ENCODE assay signal across 23 cellular contexts in genomic region chr15:62430552-62430951, GRCh38.
"Had no signal": no experiment of that assay in that cellular context is flagged by ENCODE, and none has a peak within 500 bp of the region (broad histone marks: within the 10 kb centered on the region; RNA-seq: fewer than 3 reads in every experiment).

No MANE protein-coding gene starts in this region.

- H3K27ac Mint-ChIP-seq: activated CD4-positive, alpha-beta T cell treated with anti-CD3 and anti-CD28 coated beads for 36 hours; activated CD8-positive, alpha-beta T cell treated with anti-CD3 and anti-CD28 coated beads for 36 hours; activated T-cell treated with anti-CD3 and anti-CD28 coated beads, Interleukin-2, amount 50 U/mL, for 72 hours; activated T-helper 2 cell treated with anti-CD3 and anti-CD28 coated beads, Interferon-gamma antibody, Interleukin-2, Interleukin-4, amounts not matched to agents 10 μg/mL and 5 μg/mL and 100 μg/mL, durations not matched to agents 14 hours and 24 hours and 36 hours; T-cell had no signal

- H3K4me1 Mint-ChIP-seq: activated CD4-positive, alpha-beta T cell treated with anti-CD3 and anti-CD28 coated beads for 36 hours; T-cell had no signal

- H3K4me3 Mint-ChIP-seq: activated CD4-positive, alpha-beta T cell treated with anti-CD3 and anti-CD28 coated beads for 36 hours; activated CD8-positive, alpha-beta T cell treated with anti-CD3 and anti-CD28 coated beads for 36 hours; activated T-cell treated with anti-CD3 and anti-CD28 coated beads, Interleukin-2, amount 50 U/mL, for 72 hours; T-cell had no signal

- DNase-seq: activated CD4-positive, alpha-beta T cell treated with anti-CD3 and anti-CD28 coated beads for 36 hours; activated CD4-positive, alpha-beta T cell treated with anti-CD3 and anti-CD28 coated beads, Interleukin-2, amount 50 U/mL, for 1 hour; activated CD8-positive, alpha-beta memory T cell treated with anti-CD3 and anti-CD28 coated beads, Interleukin-2, amount 50 U/mL, for 4 hours; activated CD8-positive, alpha-beta T cell treated with anti-CD3 and anti-CD28 coated beads for 36 hours; activated gamma-delta T cell treated with Interleukin-2 at 50 U/mL for 16 hours; activated naive CD4-positive, alpha-beta T cell treated with anti-CD3 and anti-CD28 coated beads, Interleukin-2, amount 50 U/mL, for 16 hours; activated T-cell treated with anti-CD3 and anti-CD28 coated beads, Interleukin-2, amount 50 U/mL, for 72 hours; aorta; body of pancreas; Karpas-422; MM.1S; NCI-H1105; NCI-H1436; NCI-H1694 treated with DMSO at 0.1 percent for 48 hours; NCI-H2029 treated with DMSO at 0.1 percent for 48 hours; NCI-H446; NCI-H524; SIG-M5; T-cell; T-helper 2 cell; T1000 had no signal

- H3K9me3 Mint-ChIP-seq: activated CD8-positive, alpha-beta T cell treated with anti-CD3 and anti-CD28 coated beads for 36 hours; activated T-helper 2 cell treated with anti-CD3 and anti-CD28 coated beads, Interferon-gamma antibody, Interleukin-2, Interleukin-4, amounts not matched to agents 10 μg/mL and 5 μg/mL and 100 μg/mL, durations not matched to agents 14 hours and 24 hours and 36 hours; T-cell had no signal

- H3K4me3 ChIP-seq: body of pancreas, K562 had no signal

- H3K27me3 ChIP-seq: body of pancreas had no signal

- H3K9me3 ChIP-seq: body of pancreas had no signal

- ATAC-seq: activated CD4-positive, alpha-beta T cell treated with anti-CD3 and anti-CD28 coated beads for 36 hours; activated CD8-positive, alpha-beta T cell treated with anti-CD3 and anti-CD28 coated beads for 36 hours; activated T-cell treated with anti-CD3 and anti-CD28 coated beads, Interleukin-2, amount 50 U/mL, for 72 hours; body of pancreas; K562; T-cell had no signal

- H3K4me1 ChIP-seq: body of pancreas had no signal

- H3K36me3 Mint-ChIP-seq: T-cell had no signal

- H3K27ac ChIP-seq: body of pancreas had no signal

- H3K27me3 Mint-ChIP-seq: activated CD4-positive, alpha-beta T cell treated with anti-CD3 and anti-CD28 coated beads for 36 hours; activated CD8-positive, alpha-beta T cell treated with anti-CD3 and anti-CD28 coated beads for 36 hours had no signal
